Comparison of ENCODE assay signal across 10 cellular contexts in the genomic region with DNA sequence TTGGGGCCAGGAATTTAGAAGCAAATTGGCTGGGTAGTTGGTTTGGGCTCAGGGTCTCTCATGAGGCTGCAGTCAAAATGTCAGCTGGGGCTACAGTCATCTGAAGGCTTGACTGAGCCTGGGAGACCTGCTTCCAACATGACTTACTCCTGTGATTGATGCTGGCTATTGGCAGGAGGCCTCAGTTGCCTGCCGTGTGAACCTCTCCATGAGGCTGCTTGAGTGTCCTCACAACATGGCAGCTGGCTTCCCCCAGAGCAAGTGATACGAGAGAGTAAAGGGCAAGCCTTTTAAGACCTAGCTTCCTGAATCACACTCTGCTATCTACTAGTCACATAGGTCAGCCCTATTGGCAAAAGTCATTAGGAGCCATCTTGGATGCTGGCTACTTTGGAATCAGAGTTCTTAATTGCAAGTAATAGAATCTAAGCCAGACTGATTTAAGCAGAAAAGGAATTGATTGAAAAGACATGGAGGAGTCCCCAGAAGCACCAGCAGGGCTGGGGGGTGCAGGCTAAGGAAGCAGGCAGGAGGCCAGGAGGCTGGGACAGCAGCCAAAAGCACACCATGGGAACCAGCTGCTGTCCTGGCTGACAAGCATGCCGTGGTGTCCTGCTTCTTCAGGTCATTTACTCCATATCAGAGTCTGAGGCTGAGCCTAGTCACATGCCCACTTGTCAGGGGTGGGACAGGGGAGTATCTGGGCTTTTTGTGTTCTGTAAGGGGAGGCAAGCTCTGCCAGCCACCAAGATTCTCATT. TPM values are rescaled to one million over a fixed set of nuclear protein-coding genes. Genes with fewer than 3 reads are reported as not detected.
DNase-seq lines count a peak whose midpoint lies in the region; ATAC-seq and TF ChIP-seq lines count a peak whose summit lies in the region.
"Had no signal": no experiment of that assay in that cellular context is flagged by ENCODE, and none has a peak within 500 bp of the region (broad histone marks: within the 10 kb centered on the region; RNA-seq: fewer than 3 reads in every experiment).

No MANE protein-coding gene starts in this region.

- no peaks in the 10 kb centered on the region for H3K36me3 Mint-ChIP-seq in HFFc6 (ENCODE audit: low read depth)
- H3K36me3 Mint-ChIP-seq: activated naive CD4-positive, alpha-beta T cell treated with anti-CD3 and anti-CD28 coated beads, Interleukin-2, amount 50 U/mL, for 24 hours had no signal

- no TSS peak for BruUV-seq in PC-9 (replicated peaks; lab: Mats Ljungman, UMichigan)

- no peak overlapping the region for H3K4me3 ChIP-seq in PC-9
- H3K4me3 ChIP-seq in retinal pigment epithelial cell (ENCODE audit: low read length) = no peak overlapping the region

- DNase-seq in HFFc6 = peak; percentile 11
- DNase-seq in PC-9 = peak; percentile 25 to 26
- peak; percentile 43 for DNase-seq in globus pallidus (ENCODE audit: low spot score)
- DNase-seq in retinal pigment epithelial cell (ENCODE audit: low read depth) = peak; percentile 36
- DNase-seq in NCI-H128 (lab: John Stamatoyannopoulos, UW; ENCODE audit: unreplicated experiment) = no peak
- DNase-seq in activated CD4-positive, alpha-beta T cell treated with anti-CD3 and anti-CD28 coated beads for 4 hours = no peak
- no peak for DNase-seq in UCSD-AML1 (lab: John Stamatoyannopoulos, UW; ENCODE audit: unreplicated experiment)
- DNase-seq: T-helper 1 cell had no signal

- H3K27me3 ChIP-seq in PC-9 (ENCODE audit: insufficient read depth, low read depth) = peaks cover 19% of the 10 kb centered on the region

- POLR2A ChIA-PET in PC-9 (lab: Charles Lee; ENCODE audit: unreplicated experiment) = interaction anchor here (0.6 kb wide), 1 partner anchor 138 kb away, joined by 7 read pairs; no protein-coding TSS in a partner anchor

- intact Hi-C loops in PC-9 (cut with micrococcal nuclease; ENCODE audit: unreplicated experiment) = no loop called here

- no peaks in the 10 kb centered on the region for H4K20me1 ChIP-seq in PC-9 (ENCODE audit: insufficient read depth)

- no peaks in the 10 kb centered on the region for H3F3A ChIP-seq in PC-9 (ENCODE audit: insufficient read depth, low read depth)

- no peak overlapping the region for H3K4me2 ChIP-seq in PC-9

- peak overlapping the region; percentile 12; the same call in 1 of the 2 replicates for H2AFZ ChIP-seq in PC-9

- H3K27me3 Mint-ChIP-seq in HFFc6 (ENCODE audit: insufficient read depth) = peaks cover 10% of the 10 kb centered on the region
- H3K27me3 Mint-ChIP-seq: activated naive CD4-positive, alpha-beta T cell treated with anti-CD3 and anti-CD28 coated beads, Interleukin-2, amount 50 U/mL, for 24 hours had no signal

- no peaks in the 10 kb centered on the region for H3K4me1 ChIP-seq in PC-9 (replicated peaks; ENCODE audit: insufficient read depth)

- H3K9me2 ChIP-seq in PC-9 (ENCODE audit: insufficient read depth) = no peaks in the 10 kb centered on the region

- H3K36me3 ChIP-seq in PC-9 (ENCODE audit: low read depth) = no peaks in the 10 kb centered on the region

- H3K9me3 ChIP-seq in PC-9 (ENCODE audit: insufficient read depth, low read depth) = no peaks in the 10 kb centered on the region

- peaks cover 6% of the 10 kb centered on the region; the same call in 1 of the 2 replicates for H3K4me1 Mint-ChIP-seq in HFFc6 (ENCODE audit: low read depth)
- H3K4me1 Mint-ChIP-seq: activated naive CD4-positive, alpha-beta T cell treated with anti-CD3 and anti-CD28 coated beads, Interleukin-2, amount 50 U/mL, for 24 hours had no signal

- TF ChIP-seq CTCF in HFFc6 (IDR thresholded peaks at IDR 0.05) (no peak), PC-9 (conservative IDR thresholded peaks at IDR 0.05) (no peak), retinal pigment epithelial cell (conservative IDR thresholded peaks at IDR 0.05; ENCODE audit: low read depth, low read length) (no peak)

- no peak overlapping the region for H3K27ac Mint-ChIP-seq in HFFc6
- H3K27ac Mint-ChIP-seq: activated naive CD4-positive, alpha-beta T cell treated with anti-CD3 and anti-CD28 coated beads, Interleukin-2, amount 50 U/mL, for 24 hours had no signal

- H3K79me2 ChIP-seq in PC-9 (ENCODE audit: low read depth) = no peaks in the 10 kb centered on the region

- CTCF ChIA-PET in PC-9 (lab: Charles Lee) = no interaction called here

- H3K4me3 Mint-ChIP-seq in HFFc6 = no peak overlapping the region
- H3K4me3 Mint-ChIP-seq: activated naive CD4-positive, alpha-beta T cell treated with anti-CD3 and anti-CD28 coated beads, Interleukin-2, amount 50 U/mL, for 24 hours had no signal

- H3K9me3 Mint-ChIP-seq in HFFc6 = no peaks in the 10 kb centered on the region
- H3K9me3 Mint-ChIP-seq: activated naive CD4-positive, alpha-beta T cell treated with anti-CD3 and anti-CD28 coated beads, Interleukin-2, amount 50 U/mL, for 24 hours had no signal

- ATAC-seq in GM18517 (IDR thresholded peaks at IDR 0.05; ENCODE audit: unreplicated experiment) = no peak

- H3K27ac ChIP-seq in PC-9 = no peak overlapping the region

RNA-seq across cellular contexts. Expression of a gene that starts 7.8 kb away (rescaled TPM):
- 10 to 100 TPM; 36.9 to 44.6 (median 42.3) TPM for total RNA-seq in HFFc6 (2021; fragmentation: NEBNext Ultra II Directional; extraction: Animal tissue kit (Norgen Biotek cat#: 25700))
- total RNA-seq in PC-9 (2021) = 86.4 and 101 TPM in 2 replicates

RNA-seq across cellular contexts. Expression of a gene that starts 55.9 kb away (rescaled TPM):
- total RNA-seq in HFFc6 (2021; fragmentation: NEBNext Ultra II Directional; extraction: Animal tissue kit (Norgen Biotek cat#: 25700)) = 1 to 10 TPM; 2.0 to 3.4 (median 2.9) TPM
- total RNA-seq in PC-9 (2021) = 10.6 and 15.0 TPM in 2 replicates

Comparison
In these comparisons a context has a peak if more than half of its experiments do, and no peak if none do; other contexts are left out.
1. DNase-seq: peak in HFFc6 (single experiment), PC-9 (2 of 2), globus pallidus (single experiment) and retinal pigment epithelial cell (single experiment); none in NCI-H128 (single experiment), activated CD4-positive, alpha-beta T cell treated with anti-CD3 and anti-CD28 coated beads for 4 hours (0 of 2) and UCSD-AML1 (single experiment).